Comparison of ENCODE assay signal across 9 cellular contexts in the genomic region with DNA sequence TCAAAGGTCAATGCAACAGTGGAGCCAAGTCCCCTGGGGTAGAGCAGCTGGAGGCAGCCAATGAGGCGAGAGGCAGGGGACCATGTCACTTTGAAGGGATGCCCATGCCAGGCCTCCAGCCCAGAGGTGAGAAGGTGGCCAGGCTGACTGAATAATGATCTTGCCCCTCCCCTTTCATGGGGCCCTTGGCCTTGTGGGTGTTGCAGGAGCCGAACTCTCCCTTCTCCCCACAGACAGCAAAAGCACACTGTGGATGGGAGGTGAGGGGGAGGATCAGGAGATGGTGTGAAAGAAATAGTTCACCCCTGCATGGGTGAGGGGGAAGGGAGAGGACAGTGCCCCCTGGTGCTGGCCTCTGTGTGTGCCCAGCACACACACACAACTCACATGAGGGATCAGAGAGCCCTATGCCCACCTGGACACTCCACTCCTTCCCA. TPM values are rescaled to one million over a fixed set of nuclear protein-coding genes. Genes with fewer than 3 reads are reported as not detected.
DNase-seq lines count a peak whose midpoint lies in the region; ATAC-seq, FAIRE-seq and TF ChIP-seq lines count a peak whose summit lies in the region.
"Had no signal": no experiment of that assay in that cellular context is flagged by ENCODE, and none has a peak within 500 bp of the region (broad histone marks: within the 10 kb centered on the region; RNA-seq: fewer than 3 reads in every experiment).

No MANE protein-coding gene starts in this region.

- no peak overlapping the region for H3K4me3 ChIP-seq in MM.1S (ENCODE audit: low read length)
- H3K4me3 ChIP-seq in astrocyte (ENCODE audit: insufficient read depth, low read depth, low read length): no peak overlapping the region
- no peak overlapping the region for H3K4me3 ChIP-seq in neural progenitor cell
- no peak overlapping the region for H3K4me3 ChIP-seq in prostate gland

- H4K20me1 ChIP-seq in MM.1S (ENCODE audit: insufficient read depth, low read length) (no peaks in the 10 kb centered on the region), astrocyte (ENCODE audit: insufficient read depth, low read length) (peaks cover 43% of the 10 kb centered on the region), neural progenitor cell (ENCODE audit: low read depth) (no peaks in the 10 kb centered on the region)

- no peaks in the 10 kb centered on the region for H3K9me2 ChIP-seq in MM.1S (replicated peaks; ENCODE audit: insufficient read depth, low read length)

- FAIRE-seq in astrocyte (lab: Jason Lieb, UNC): no peak

- H3K4me1 ChIP-seq in MM.1S (ENCODE audit: low read length) (peaks cover 18% of the 10 kb centered on the region), astrocyte (ENCODE audit: insufficient read depth, low read length) (peaks cover 40% of the 10 kb centered on the region), neural progenitor cell (no peaks in the 10 kb centered on the region), prostate gland (replicated peaks) (no peaks in the 10 kb centered on the region)

- H3K4me2 ChIP-seq in MM.1S (ENCODE audit: low read depth, low read length) (no peak overlapping the region), astrocyte (ENCODE audit: low read length) (no peak overlapping the region), neural progenitor cell (no peak overlapping the region)

- peaks cover 72% of the 10 kb centered on the region for H3K27me3 Mint-ChIP-seq in astrocyte (ENCODE audit: low read depth, unreplicated experiment)
- peaks cover 39% of the 10 kb centered on the region for H3K27me3 Mint-ChIP-seq in neural progenitor cell (ENCODE audit: insufficient read depth, low read depth)

- H3K4me1 Mint-ChIP-seq in astrocyte (ENCODE audit: low read depth, unreplicated experiment) (peaks cover 29% of the 10 kb centered on the region), neural progenitor cell (peaks cover 12% of the 10 kb centered on the region)

- TF ChIP-seq POLR2A in prostate gland (IDR thresholded peaks at IDR 0.05): no peak

- H3K36me3 ChIP-seq in MM.1S (replicated peaks; ENCODE audit: insufficient read depth, low read length): no peaks in the 10 kb centered on the region
- no peaks in the 10 kb centered on the region for H3K36me3 ChIP-seq in astrocyte (ENCODE audit: insufficient read depth, low read length)
- H3K36me3 ChIP-seq in neural progenitor cell: no peaks in the 10 kb centered on the region
- H3K36me3 ChIP-seq in prostate gland: no peaks in the 10 kb centered on the region

- H3K9me3 Mint-ChIP-seq in astrocyte (ENCODE audit: unreplicated experiment) (no peaks in the 10 kb centered on the region), neural progenitor cell (no peaks in the 10 kb centered on the region)

- H3K27ac ChIP-seq in MM.1S (ENCODE audit: low read length) (no peak overlapping the region), astrocyte (ENCODE audit: low read depth, low read length) (no peak overlapping the region), neural progenitor cell (no peak overlapping the region), prostate gland (no peak overlapping the region)

- H3K9ac ChIP-seq in MM.1S (ENCODE audit: low read length): no peak overlapping the region
- no peak overlapping the region for H3K9ac ChIP-seq in astrocyte (ENCODE audit: low read length)
- no peak overlapping the region for H3K9ac ChIP-seq in neural progenitor cell

- H3K27me3 ChIP-seq in MM.1S (replicated peaks; ENCODE audit: insufficient read depth, low read length): peaks cover 51% of the 10 kb centered on the region
- H3K27me3 ChIP-seq in astrocyte (ENCODE audit: insufficient read depth, low read length): peaks cover 87% of the 10 kb centered on the region
- peaks cover 52% of the 10 kb centered on the region for H3K27me3 ChIP-seq in neural progenitor cell
- H3K27me3 ChIP-seq in prostate gland (replicated peaks; ENCODE audit: insufficient read depth): peaks cover 5% of the 10 kb centered on the region

- H2AFZ ChIP-seq in MM.1S (ENCODE audit: low read length) (no peak overlapping the region), astrocyte (ENCODE audit: low read depth, low read length) (no peak overlapping the region), neural progenitor cell (replicated peaks) (no peak overlapping the region)

- 54% methylated on average over 2 of the region's 2 CpGs for WGBS in prostate gland

- POLR2A ChIA-PET in GM10248 (lab: Yijun Ruan, JAX): no interaction called here

- TF ChIP-seq CTCF in GM10248 (IDR thresholded peaks at IDR 0.05; ENCODE audit: control extremely low read depth, extremely low read depth, low read depth, missing control alignments): peak; percentile 54
- peak; percentile 40 for TF ChIP-seq CTCF in MM.1S (IDR thresholded peaks at IDR 0.05; ENCODE audit: low read length)
- peak; percentile 19 for TF ChIP-seq CTCF in astrocyte (IDR thresholded peaks at IDR 0.05; ENCODE audit: insufficient read depth, low read depth, low read length)
- peak; percentile 42 for TF ChIP-seq CTCF in neural progenitor cell (IDR thresholded peaks at IDR 0.05)
- TF ChIP-seq CTCF in prostate gland (IDR thresholded peaks at IDR 0.05): no peak

- DNase-seq in GM10248 (ENCODE audit: extremely low spot score): no peak
- no peak for DNase-seq in MM.1S
- no peak for DNase-seq in astrocyte (ENCODE audit: low read depth)
- no peak for DNase-seq in neural progenitor cell (ENCODE audit: low spot score)
- DNase-seq in prostate gland (ENCODE audit: low spot score): no peak
- no peak for DNase-seq in HuH-7.5 (ENCODE audit: low spot score)
- no peak for DNase-seq in glomerular visceral epithelial cell (ENCODE audit: extremely low spot score)
- DNase-seq: NCI-H1436 treated with DMSO at 0.1 percent for 48 hours had no signal

- H3K79me2 ChIP-seq in MM.1S (ENCODE audit: low read length) (no peaks in the 10 kb centered on the region), astrocyte (ENCODE audit: insufficient read depth, low read length) (no peaks in the 10 kb centered on the region), neural progenitor cell (ENCODE audit: low read depth) (no peaks in the 10 kb centered on the region)

- H3F3A ChIP-seq in MM.1S (ENCODE audit: insufficient read depth, low read length) (0 out of 2 replicates have a peak, but pooled peaks cover 7% of the 10 kb centered on the region), neural progenitor cell (ENCODE audit: low read depth) (peaks cover 10% of the 10 kb centered on the region)

- no peaks in the 10 kb centered on the region for H3K9me3 ChIP-seq in MM.1S (replicated peaks; ENCODE audit: insufficient read depth, low read length)
- H3K9me3 ChIP-seq in astrocyte (ENCODE audit: insufficient read depth, low read depth, low read length): no peaks in the 10 kb centered on the region
- H3K9me3 ChIP-seq in neural progenitor cell (ENCODE audit: low read depth): no peaks in the 10 kb centered on the region
- H3K9me3 ChIP-seq in prostate gland: no peaks in the 10 kb centered on the region

- intact Hi-C loops in prostate gland (cut with DNase I): no loop called here

- ATAC-seq in GM21825 (IDR thresholded peaks at IDR 0.05; ENCODE audit: unreplicated experiment): no peak

- H3K27ac Mint-ChIP-seq in astrocyte (ENCODE audit: unreplicated experiment): no peak overlapping the region
- H3K27ac Mint-ChIP-seq in neural progenitor cell: no peak overlapping the region

- H3K36me3 Mint-ChIP-seq in astrocyte (ENCODE audit: low read depth, unreplicated experiment) (peaks cover 9% of the 10 kb centered on the region), neural progenitor cell (no peaks in the 10 kb centered on the region)

- CTCF ChIA-PET in GM10248 (lab: Yijun Ruan, JAX): interaction anchor here (1.0 to 7.0 kb wide), 5 partner anchors 12 to 107 kb away, joined by 3 to 85 read pairs (median 36); a partner anchor contains a TSS

- H3K4me3 Mint-ChIP-seq in astrocyte (ENCODE audit: unreplicated experiment): no peak overlapping the region
- no peak overlapping the region for H3K4me3 Mint-ChIP-seq in neural progenitor cell

RNA-seq across cellular contexts. Expression of a gene that starts 15.8 kb away (rescaled TPM):
- total RNA-seq in astrocyte (not detected in 2 replicates), neural progenitor cell (ENCODE audit: low replicate concordance) (0.12 TPM in 1 of 2 replicates, not detected in the other), prostate gland (under 1 TPM; 0.27 to 0.45 TPM)

RNA-seq across cellular contexts. Expression of a gene that starts 23.3 kb away (rescaled TPM):
- total RNA-seq in astrocyte (26.7 and 28.2 TPM in 2 replicates), neural progenitor cell (ENCODE audit: low replicate concordance) (3.0 and 21.6 TPM in 2 replicates), prostate gland (10 to 100 TPM in 1 of 2 donors, 1 to 10 TPM in 1; 9.5 to 15.3 TPM)

Comparison
In these comparisons a context has a peak if more than half of its experiments do, and no peak if none do; other contexts are left out.
1. CTCF ChIP-seq: peak in GM10248 (single experiment), MM.1S (single experiment), astrocyte (single experiment) and neural progenitor cell (single experiment); none in prostate gland (0 of 4).